In the genomic region with DNA sequence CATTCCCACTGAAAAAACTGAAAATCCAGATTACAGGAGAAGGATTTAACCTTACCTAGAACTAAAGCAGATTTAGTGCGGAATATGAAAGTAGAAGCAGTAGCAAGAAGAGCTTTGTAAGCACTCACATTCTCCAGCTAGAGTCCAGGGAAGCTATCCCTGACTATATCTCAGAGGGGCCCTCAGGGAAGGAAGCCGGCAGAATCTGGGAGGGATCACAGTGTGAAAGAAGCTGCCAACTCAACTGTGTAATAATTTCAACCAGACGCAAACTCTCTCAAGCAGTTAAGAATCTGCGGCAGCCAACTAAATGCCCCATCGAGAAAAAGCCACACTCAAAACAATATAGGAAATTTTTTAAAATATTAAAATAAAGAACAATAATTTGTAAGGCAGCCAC, we compare ENCODE assay signal across 1 cellular context.
TF ChIP-seq lines count a peak whose summit lies in the region.

No MANE protein-coding gene starts in this region.

TF ChIP-seq in HepG2, 621 proteins besides CTCF, POLR2A, EP300 and RAD21 (continued from another document):
- no peak for TF ChIP-seq REST (IDR thresholded peaks at IDR 0.05; ENCODE audit: borderline replicate concordance in 1 of 2, low read depth in 1 of 2, low read length in 2 of 2)
- TF ChIP-seq MTF1 (CRISPR knock-in tag; IDR thresholded peaks at IDR 0.05), result no peak
- TF ChIP-seq ZNF264 (CRISPR knock-in tag; IDR thresholded peaks at IDR 0.05), result no peak
- no peak for TF ChIP-seq IRF2 (CRISPR knock-in tag; IDR thresholded peaks at IDR 0.05)
- TF ChIP-seq FIP1L1 (IDR thresholded peaks at IDR 0.05; ENCODE audit: borderline replicate concordance, insufficient read depth, low read depth, low read length), result no peak
